Comparison of ENCODE assay signal across 1 cellular context in genomic region chr9:98330831-98331230, GRCh38.
A peak's percentile ranks its signal among the peaks of the same experiment; 100 is the strongest.
TF ChIP-seq lines count a peak whose summit lies in the region.

No MANE protein-coding gene starts in this region.

TF ChIP-seq in SK-N-SH, 30 proteins besides CTCF, POLR2A, EP300 and RAD21:
- no peak for TF ChIP-seq USF1 (IDR thresholded peaks at IDR 0.05; ENCODE audit: borderline replicate concordance, low read depth)
- peak; percentile 83 for TF ChIP-seq GATA2 (CRISPR knock-in tag; IDR thresholded peaks at IDR 0.05)
- TF ChIP-seq TCF12 (IDR thresholded peaks at IDR 0.05) = peak; percentile 10; the same call in 1 of the 2 replicates
TF ChIP-seq in SK-N-SH: peak in this region for 2.
